Comparison of ENCODE assay signal across 1 cellular context in genomic region chr10:62231371-62231770, GRCh38.
TF ChIP-seq lines count a peak whose summit lies in the region.

No MANE protein-coding gene starts in this region.

TF ChIP-seq in A549, 52 proteins besides CTCF, POLR2A, EP300 and RAD21 (continued from another document):
- TF ChIP-seq BHLHE40 (IDR thresholded peaks at IDR 0.05; ENCODE audit: low read depth, low read length) (no peak), POLR2AphosphoS2 (conservative IDR thresholded peaks at IDR 0.05; ENCODE audit: low read length) (no peak), ATOH8 (CRISPR knock-in tag; IDR thresholded peaks at IDR 0.05; ENCODE audit: low read depth) (no peak), HOXB13 (CRISPR knock-in tag; IDR thresholded peaks at IDR 0.05; ENCODE audit: low read depth) (no peak), NR3C1 (IDR thresholded peaks at IDR 0.05) (no peak), FOXS1 (CRISPR knock-in tag; IDR thresholded peaks at IDR 0.05) (no peak), CEBPB (IDR thresholded peaks at IDR 0.05) (peak; percentile 56 to 67), MYC (IDR thresholded peaks at IDR 0.05; ENCODE audit: borderline replicate concordance, low read length) (no peak), FOSL2 (IDR thresholded peaks at IDR 0.05) (peak; percentile 81), FOSL2 (CRISPR knock-in tag; IDR thresholded peaks at IDR 0.05) (peak; percentile 75), E2F6 (IDR thresholded peaks at IDR 0.05; ENCODE audit: borderline replicate concordance, low read depth) (no peak)
